ENCODE assay signal across 27 cellular contexts in the genomic region with DNA sequence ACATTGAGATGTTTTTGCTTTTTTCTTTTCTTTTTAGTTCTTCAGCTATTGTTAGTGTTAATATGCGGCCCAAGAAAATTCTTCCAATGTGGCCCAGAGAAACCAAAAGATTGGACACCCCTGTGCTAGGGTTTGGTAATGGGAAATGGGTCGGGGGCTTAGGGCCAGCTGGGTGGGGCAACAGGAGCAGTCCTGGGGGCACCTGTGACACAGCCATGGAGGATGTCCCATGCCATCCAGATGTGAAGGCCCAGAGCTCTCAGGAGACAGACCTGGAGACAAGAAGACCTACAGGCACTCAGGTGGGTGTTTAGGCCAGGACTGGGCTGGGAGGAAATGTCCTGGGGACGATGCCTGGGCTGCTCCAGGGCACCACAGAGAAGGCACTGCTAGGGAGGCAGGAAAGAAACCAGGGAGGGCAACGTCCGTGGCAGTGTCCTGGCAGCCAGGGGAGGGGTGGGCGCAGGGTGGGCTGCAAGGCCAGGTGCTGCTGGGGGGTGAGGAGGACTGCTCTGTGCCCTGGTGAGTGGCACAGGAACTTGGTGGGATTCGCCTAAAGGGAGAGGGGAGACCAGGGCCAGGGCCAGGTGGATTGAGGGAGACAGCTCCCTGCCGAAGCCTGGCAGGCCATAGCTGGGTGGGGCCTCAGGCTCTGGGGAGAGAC. TPM values are rescaled to one million over a fixed set of nuclear protein-coding genes. Genes with fewer than 3 reads are reported as not detected.
DNase-seq lines count a peak whose midpoint lies in the region; ATAC-seq, FAIRE-seq and TF ChIP-seq lines count a peak whose summit lies in the region.
"Had no signal": no experiment of that assay in that cellular context is flagged by ENCODE, and none has a peak within 500 bp of the region (broad histone marks: within the 10 kb centered on the region; RNA-seq: fewer than 3 reads in every experiment).

No MANE protein-coding gene starts in this region.

- no peaks in the 10 kb centered on the region for H3K27me3 Mint-ChIP-seq in activated naive CD4-positive, alpha-beta T cell treated with anti-CD3 and anti-CD28 coated beads for 36 hours (ENCODE audit: low read depth)
- no peaks in the 10 kb centered on the region for H3K27me3 Mint-ChIP-seq in activated T-helper 1 cell treated with anti-CD3 and anti-CD28 coated beads, Interleukin-12 subunit alpha, Interleukin-12 subunit beta, Interleukin-2, Interleukin-4 antibody, amounts not matched to agents 30 ng/mL and 10 ng/mL and 1 ng/mL, durations not matched to agents 14 hours and 24 hours and 36 hours (ENCODE audit: insufficient read depth)
- no peaks in the 10 kb centered on the region for H3K27me3 Mint-ChIP-seq in naive B cell
- H3K27me3 Mint-ChIP-seq in stimulated activated naive B cell treated with anti-CD40 and anti-IgM and Interleukin-4, amounts not matched to agents 10 μg/mL and 1 μg/mL and 100 μg/mL, for 72 hours: no peaks in the 10 kb centered on the region
- H3K27me3 Mint-ChIP-seq: activated naive CD8-positive, alpha-beta T cell treated with anti-CD3 and anti-CD28 coated beads for 36 hours; CD4-positive, CD25-positive, alpha-beta regulatory T cell had no signal

- FAIRE-seq in kidney (lab: Jason Lieb, UNC): no peak
- FAIRE-seq: urothelium cell line had no signal

- H3K4me3 Mint-ChIP-seq in activated naive CD4-positive, alpha-beta T cell treated with anti-CD3 and anti-CD28 coated beads for 36 hours: no peak overlapping the region
- H3K4me3 Mint-ChIP-seq in activated T-helper 1 cell treated with anti-CD3 and anti-CD28 coated beads, Interleukin-12 subunit alpha, Interleukin-12 subunit beta, Interleukin-2, Interleukin-4 antibody, amounts not matched to agents 30 ng/mL and 10 ng/mL and 1 ng/mL, durations not matched to agents 14 hours and 24 hours and 36 hours: no peak overlapping the region
- peak overlapping the region in 2 of 8 donors; percentile 35 to 53 for H3K4me3 Mint-ChIP-seq in naive B cell
- no peak overlapping the region for H3K4me3 Mint-ChIP-seq in stimulated activated naive B cell treated with anti-CD40 and anti-IgM and Interleukin-4, amounts not matched to agents 10 μg/mL and 1 μg/mL and 100 μg/mL, for 72 hours
- H3K4me3 Mint-ChIP-seq: activated naive CD8-positive, alpha-beta T cell treated with anti-CD3 and anti-CD28 coated beads for 36 hours; CD4-positive, CD25-positive, alpha-beta regulatory T cell; nephron; WTC11 had no signal

- peak overlapping the region; percentile 3 for H3K27ac Mint-ChIP-seq in activated naive CD4-positive, alpha-beta T cell treated with anti-CD3 and anti-CD28 coated beads for 36 hours
- peak overlapping the region; percentile 55 for H3K27ac Mint-ChIP-seq in activated T-helper 1 cell treated with anti-CD3 and anti-CD28 coated beads, Interleukin-12 subunit alpha, Interleukin-12 subunit beta, Interleukin-2, Interleukin-4 antibody, amounts not matched to agents 30 ng/mL and 10 ng/mL and 1 ng/mL, durations not matched to agents 14 hours and 24 hours and 36 hours
- H3K27ac Mint-ChIP-seq in naive B cell: peak overlapping the region in 5 of 6 donors; percentile 42 to 90 (median 76)
- peak overlapping the region; percentile 94 for H3K27ac Mint-ChIP-seq in stimulated activated naive B cell treated with anti-CD40 and anti-IgM and Interleukin-4, amounts not matched to agents 10 μg/mL and 1 μg/mL and 100 μg/mL, for 72 hours
- H3K27ac Mint-ChIP-seq: activated naive CD8-positive, alpha-beta T cell treated with anti-CD3 and anti-CD28 coated beads for 36 hours; nephron; WTC11 had no signal

- H3K9me3 ChIP-seq in kidney (ENCODE audit: control insufficient read depth in 1 of 2, low read length in 2 of 2): no peaks in the 10 kb centered on the region
- H3K9me3 ChIP-seq: SJSA1 had no signal

- no peak for TF ChIP-seq CTCF in kidney (IDR thresholded peaks at IDR 0.05; ENCODE audit: borderline replicate concordance, extremely low read depth, insufficient read depth)

- H3K9me3 Mint-ChIP-seq in activated naive CD4-positive, alpha-beta T cell treated with anti-CD3 and anti-CD28 coated beads for 36 hours: no peaks in the 10 kb centered on the region
- no peaks in the 10 kb centered on the region for H3K9me3 Mint-ChIP-seq in activated T-helper 1 cell treated with anti-CD3 and anti-CD28 coated beads, Interleukin-12 subunit alpha, Interleukin-12 subunit beta, Interleukin-2, Interleukin-4 antibody, amounts not matched to agents 30 ng/mL and 10 ng/mL and 1 ng/mL, durations not matched to agents 14 hours and 24 hours and 36 hours
- H3K9me3 Mint-ChIP-seq in naive B cell: no peaks in the 10 kb centered on the region
- no peaks in the 10 kb centered on the region for H3K9me3 Mint-ChIP-seq in stimulated activated naive B cell treated with anti-CD40 and anti-IgM and Interleukin-4, amounts not matched to agents 10 μg/mL and 1 μg/mL and 100 μg/mL, for 72 hours
- H3K9me3 Mint-ChIP-seq: activated naive CD8-positive, alpha-beta T cell treated with anti-CD3 and anti-CD28 coated beads for 36 hours; CD4-positive, CD25-positive, alpha-beta regulatory T cell; nephron; WTC11 had no signal

- H3K36me3 ChIP-seq in kidney (ENCODE audit: control insufficient read depth in 1 of 2, insufficient read depth in 2 of 2, low read length in 2 of 2): no peaks in the 10 kb centered on the region

- CTCF ChIA-PET in activated naive CD4-positive, alpha-beta T cell treated with anti-CD3 and anti-CD28 coated beads for 36 hours (lab: Charles Lee): interaction anchor here (1.2 to 7.2 kb wide), 4 partner anchors 46 to 265 kb away, joined by 4 to 44 read pairs (median 8); no protein-coding TSS in a partner anchor

- H3K4me1 ChIP-seq in kidney (ENCODE audit: control insufficient read depth in 1 of 2, insufficient read depth in 1 of 2, low read depth in 1 of 2, low read length in 2 of 2): peaks cover 0 to 2% of the 10 kb centered on the region in 2 donors

- no peaks in the 10 kb centered on the region for H3K4me1 Mint-ChIP-seq in activated naive CD4-positive, alpha-beta T cell treated with anti-CD3 and anti-CD28 coated beads for 36 hours (ENCODE audit: low read depth)
- peaks cover 8% of the 10 kb centered on the region for H3K4me1 Mint-ChIP-seq in activated T-helper 1 cell treated with anti-CD3 and anti-CD28 coated beads, Interleukin-12 subunit alpha, Interleukin-12 subunit beta, Interleukin-2, Interleukin-4 antibody, amounts not matched to agents 30 ng/mL and 10 ng/mL and 1 ng/mL, durations not matched to agents 14 hours and 24 hours and 36 hours (ENCODE audit: low read depth)
- peaks cover 17 to 36% (median 21%) of the 10 kb centered on the region in 3 donors for H3K4me1 Mint-ChIP-seq in naive B cell
- peaks cover 28 to 48% of the 10 kb centered on the region in 2 donors for H3K4me1 Mint-ChIP-seq in stimulated activated naive B cell treated with anti-CD40 and anti-IgM and Interleukin-4, amounts not matched to agents 10 μg/mL and 1 μg/mL and 100 μg/mL, for 72 hours
- H3K4me1 Mint-ChIP-seq: activated naive CD8-positive, alpha-beta T cell treated with anti-CD3 and anti-CD28 coated beads for 36 hours had no signal

- no peak overlapping the region for H3K27ac ChIP-seq in kidney (ENCODE audit: low read depth in 2 of 2, low read length in 2 of 2)
- H3K27ac ChIP-seq: brain microvascular endothelial cell, KMS-11, SJSA1 had no signal

- DNase-seq in activated naive CD4-positive, alpha-beta T cell treated with anti-CD3 and anti-CD28 coated beads for 36 hours: no peak
- DNase-seq in activated naive CD4-positive, alpha-beta T cell (lab: John Stamatoyannopoulos, UW): no peak
- no peak for DNase-seq in activated T-helper 1 cell treated with anti-CD3 and anti-CD28 coated beads, Interleukin-12 subunit alpha, Interleukin-12 subunit beta, Interleukin-2, Interleukin-4 antibody, amounts not matched to agents 30 ng/mL and 10 ng/mL and 1 ng/mL, durations not matched to agents 14 hours and 24 hours and 36 hours (ENCODE audit: low spot score)
- DNase-seq in naive B cell (no peak), kidney (no peak)
- no peak for DNase-seq in stimulated activated naive B cell treated with anti-CD40 and anti-IgM and Interleukin-4, amounts not matched to agents 10 μg/mL and 1 μg/mL and 100 μg/mL, for 72 hours
- DNase-seq: ACHN; activated naive CD8-positive, alpha-beta T cell treated with anti-CD3 and anti-CD28 coated beads for 36 hours; brain microvascular endothelial cell; CD4-positive, CD25-positive, alpha-beta regulatory T cell; cortex of kidney; DMS53; foreskin fibroblast; HCEC 1CT; hippocampal formation; islet precursor cell; MV-4-11; NCI-H1930; stimulated activated CD4-positive, alpha-beta T cell treated with anti-CD3 and anti-CD28 coated beads, Interleukin-4, amount 100 ng/mL, for 24 hours had no signal

- no peak for ATAC-seq in naive B cell (ENCODE audit: low read depth in 2 of 2)
- no peak for ATAC-seq in stimulated activated naive B cell treated with anti-CD40 and anti-IgM and Interleukin-4, amounts not matched to agents 10 μg/mL and 1 μg/mL and 100 μg/mL, for 72 hours (replicated peaks)
- ATAC-seq in GM19023 (IDR thresholded peaks at IDR 0.05; ENCODE audit: unreplicated experiment): no peak
- no peak for ATAC-seq in GM18867 (IDR thresholded peaks at IDR 0.05; ENCODE audit: unreplicated experiment)
- ATAC-seq: WTC11 had no signal

- no peak overlapping the region for H3K4me3 ChIP-seq in kidney (ENCODE audit: low read length in 2 of 2)
- H3K4me3 ChIP-seq: SJSA1, smooth muscle cell had no signal

- H3K9ac ChIP-seq in kidney (ENCODE audit: low read length in 2 of 2): no peak overlapping the region
- H3K9ac ChIP-seq: KMS-11 had no signal

- intact Hi-C loops in activated naive CD4-positive, alpha-beta T cell treated with anti-CD3 and anti-CD28 coated beads for 36 hours (cut with micrococcal nuclease): no loop called here
- intact Hi-C loops in activated T-helper 1 cell treated with anti-CD3 and anti-CD28 coated beads, Interleukin-12 subunit alpha, Interleukin-12 subunit beta, Interleukin-2, Interleukin-4 antibody, amounts not matched to agents 30 ng/mL and 10 ng/mL and 1 ng/mL, durations not matched to agents 14 hours and 24 hours and 36 hours (cut with micrococcal nuclease): no loop called here
- intact Hi-C loops in kidney (cut with DNase I): loop anchor here (10.0 kb wide), 2 partner anchors 53 to 103 kb away; no protein-coding TSS in a partner anchor

- peaks cover 4% of the 10 kb centered on the region for H3K36me3 Mint-ChIP-seq in activated naive CD4-positive, alpha-beta T cell treated with anti-CD3 and anti-CD28 coated beads for 36 hours (ENCODE audit: low read depth)
- H3K36me3 Mint-ChIP-seq in activated T-helper 1 cell treated with anti-CD3 and anti-CD28 coated beads, Interleukin-12 subunit alpha, Interleukin-12 subunit beta, Interleukin-2, Interleukin-4 antibody, amounts not matched to agents 30 ng/mL and 10 ng/mL and 1 ng/mL, durations not matched to agents 14 hours and 24 hours and 36 hours (ENCODE audit: low read depth): peaks cover 14% of the 10 kb centered on the region
- H3K36me3 Mint-ChIP-seq in naive B cell: peaks cover 0 to 16% of the 10 kb centered on the region in 2 donors
- peaks cover 48 to 64% of the 10 kb centered on the region in 2 donors for H3K36me3 Mint-ChIP-seq in stimulated activated naive B cell treated with anti-CD40 and anti-IgM and Interleukin-4, amounts not matched to agents 10 μg/mL and 1 μg/mL and 100 μg/mL, for 72 hours
- H3K36me3 Mint-ChIP-seq: activated naive CD8-positive, alpha-beta T cell treated with anti-CD3 and anti-CD28 coated beads for 36 hours; CD4-positive, CD25-positive, alpha-beta regulatory T cell; WTC11 had no signal

RNA-seq across cellular contexts. Expression of a gene that starts 21.4 kb away (rescaled TPM):
- 10 to 100 TPM; 17.9 to 18.5 TPM for total RNA-seq in activated naive CD4-positive, alpha-beta T cell treated with anti-CD3 and anti-CD28 coated beads for 36 hours
- total RNA-seq in activated T-helper 1 cell treated with anti-CD3 and anti-CD28 coated beads, Interleukin-12 subunit alpha, Interleukin-12 subunit beta, Interleukin-2, Interleukin-4 antibody, amounts not matched to agents 30 ng/mL and 10 ng/mL and 1 ng/mL, durations not matched to agents 14 hours and 24 hours and 36 hours: 34.6 and 37.6 TPM in 2 replicates
- polyA plus RNA-seq in naive B cell (ENCODE audit: low read depth in 6 of 6) (10 to 100 TPM; 16.3 to 35.1 (median 21.2) TPM), kidney (ENCODE audit: insufficient read depth, low read depth, low replicate concordance) (1.0 TPM)
- 8.7 TPM for total RNA-seq in kidney

Comparison
In these comparisons a context has a peak if more than half of its experiments do, and no peak if none do; other contexts are left out.
1. H3K27ac Mint-ChIP-seq: peak in every context shown above with its lines; median percentile 94 in stimulated activated naive B cell treated with anti-CD40 and anti-IgM and Interleukin-4, amounts not matched to agents 10 μg/mL and 1 μg/mL and 100 μg/mL, for 72 hours; 76 in naive B cell; 55 in activated T-helper 1 cell treated with anti-CD3 and anti-CD28 coated beads, Interleukin-12 subunit alpha, Interleukin-12 subunit beta, Interleukin-2, Interleukin-4 antibody, amounts not matched to agents 30 ng/mL and 10 ng/mL and 1 ng/mL, durations not matched to agents 14 hours and 24 hours and 36 hours; 3 in activated naive CD4-positive, alpha-beta T cell treated with anti-CD3 and anti-CD28 coated beads for 36 hours.